ENCODE assay signal across 10 cellular contexts in the genomic region with DNA sequence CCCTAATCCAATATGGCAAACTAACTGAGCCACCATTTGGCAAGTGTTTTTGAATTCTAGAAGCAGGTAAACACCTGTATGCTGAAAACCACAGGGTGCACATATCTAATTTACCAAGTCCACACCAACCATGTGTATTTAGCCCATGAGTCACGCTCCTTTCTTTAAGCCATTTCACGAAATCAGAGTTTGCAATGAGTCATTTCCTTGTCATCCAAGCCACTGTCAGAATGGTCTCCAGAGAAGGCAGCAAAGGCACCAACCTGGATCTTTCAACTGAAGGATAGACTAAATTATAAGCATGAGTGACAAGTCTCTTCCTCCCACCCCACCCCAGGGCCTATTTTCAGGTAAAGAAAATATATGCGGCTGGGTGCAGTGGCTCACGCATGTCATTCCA.
DNase-seq lines count a peak whose midpoint lies in the region; ATAC-seq and TF ChIP-seq lines count a peak whose summit lies in the region.
"Had no signal": no experiment of that assay in that cellular context is flagged by ENCODE, and none has a peak within 500 bp of the region (broad histone marks: within the 10 kb centered on the region; RNA-seq: fewer than 3 reads in every experiment).

No MANE protein-coding gene starts in this region.

- H3K9me3 Mint-ChIP-seq in activated CD8-positive, alpha-beta T cell treated with anti-CD3 and anti-CD28 coated beads for 36 hours: no peaks in the 10 kb centered on the region

- H3K27ac ChIP-seq in aorta (ENCODE audit: low read depth in 1 of 2, low read length in 2 of 2): no peak overlapping the region
- H3K27ac ChIP-seq: C4-2B had no signal

- intact Hi-C loops in activated CD8-positive, alpha-beta T cell treated with anti-CD3 and anti-CD28 coated beads for 36 hours (cut with micrococcal nuclease): no loop called here
- intact Hi-C loops in aorta (cut with DNase I): no loop called here

- H3K4me3 Mint-ChIP-seq in activated CD8-positive, alpha-beta T cell treated with anti-CD3 and anti-CD28 coated beads for 36 hours: no peak overlapping the region

- POLR2A ChIA-PET in activated CD8-positive, alpha-beta T cell treated with anti-CD3 and anti-CD28 coated beads for 36 hours (lab: Charles Lee): no interaction called here

- H3K4me3 ChIP-seq in aorta (ENCODE audit: low read length in 2 of 2): no peak overlapping the region
- H3K4me3 ChIP-seq: body of pancreas had no signal

- peaks cover 12% of the 10 kb centered on the region for H3K27me3 Mint-ChIP-seq in activated CD8-positive, alpha-beta T cell treated with anti-CD3 and anti-CD28 coated beads for 36 hours

- no peaks in the 10 kb centered on the region for H3K4me1 ChIP-seq in aorta (ENCODE audit: control insufficient read depth in 1 of 2, insufficient read depth in 2 of 2, low read length in 2 of 2)
- H3K4me1 ChIP-seq: body of pancreas had no signal

- 60 to 61% methylated on average over 4 of the region's 4 CpGs for WGBS in aorta, 2 donors

- no peaks in the 10 kb centered on the region for H3K27me3 ChIP-seq in aorta (ENCODE audit: control insufficient read depth in 1 of 2, insufficient read depth in 2 of 2, low read length in 1 of 2)
- H3K27me3 ChIP-seq: body of pancreas had no signal

- H3K9me3 ChIP-seq in aorta (ENCODE audit: control insufficient read depth, low read length): no peaks in the 10 kb centered on the region
- H3K9me3 ChIP-seq: body of pancreas had no signal

- no peak for TF ChIP-seq CTCF in activated CD8-positive, alpha-beta T cell treated with anti-CD3 and anti-CD28 coated beads for 36 hours (IDR thresholded peaks at IDR 0.05)

- H3K4me1 Mint-ChIP-seq in activated CD8-positive, alpha-beta T cell treated with anti-CD3 and anti-CD28 coated beads for 36 hours (ENCODE audit: low read depth): peaks cover 18% of the 10 kb centered on the region

- no peak overlapping the region for H3K27ac Mint-ChIP-seq in activated CD8-positive, alpha-beta T cell treated with anti-CD3 and anti-CD28 coated beads for 36 hours

- ATAC-seq in HG02981 (IDR thresholded peaks at IDR 0.05; ENCODE audit: unreplicated experiment) (peak; percentile 51), aorta (ENCODE audit: low FRiP score) (no peak)
- ATAC-seq in activated CD8-positive, alpha-beta T cell treated with anti-CD3 and anti-CD28 coated beads for 36 hours: peak; percentile 85
- ATAC-seq: body of pancreas had no signal

- DNase-seq in NCI-H748 (lab: John Stamatoyannopoulos, UW; ENCODE audit: unreplicated experiment): peak; percentile 25
- no peak for DNase-seq in NCI-H748 treated with DMSO at 0.1 percent for 48 hours (lab: John Stamatoyannopoulos, UW)
- peak; percentile 37 for DNase-seq in activated CD8-positive, alpha-beta T cell treated with anti-CD3 and anti-CD28 coated beads for 36 hours
- DNase-seq in myocyte (ENCODE audit: low read depth): peak; percentile 38
- DNase-seq in NCI-H2171 treated with DMSO at 0.1 percent for 48 hours (lab: John Stamatoyannopoulos, UW): no peak
- DNase-seq in midbrain (lab: John Stamatoyannopoulos, UW): no peak
- DNase-seq in aorta: no peak

- CTCF ChIA-PET in activated CD8-positive, alpha-beta T cell treated with anti-CD3 and anti-CD28 coated beads for 36 hours (lab: Charles Lee): no interaction called here

- H3K36me3 Mint-ChIP-seq in activated CD8-positive, alpha-beta T cell treated with anti-CD3 and anti-CD28 coated beads for 36 hours (ENCODE audit: low read depth): no peaks in the 10 kb centered on the region

- H3K36me3 ChIP-seq in aorta (ENCODE audit: control insufficient read depth in 1 of 2, insufficient read depth in 2 of 2, low read length in 1 of 2): no peaks in the 10 kb centered on the region

Comparison
In these comparisons a context has a peak if more than half of its experiments do, and no peak if none do; other contexts are left out.
1. DNase-seq: peak in NCI-H748 (single experiment), activated CD8-positive, alpha-beta T cell treated with anti-CD3 and anti-CD28 coated beads for 36 hours (single experiment) and myocyte (single experiment); none in NCI-H748 treated with DMSO at 0.1 percent for 48 hours (single experiment), NCI-H2171 treated with DMSO at 0.1 percent for 48 hours (single experiment), midbrain (single experiment) and aorta (0 of 2).